In the genomic region with DNA sequence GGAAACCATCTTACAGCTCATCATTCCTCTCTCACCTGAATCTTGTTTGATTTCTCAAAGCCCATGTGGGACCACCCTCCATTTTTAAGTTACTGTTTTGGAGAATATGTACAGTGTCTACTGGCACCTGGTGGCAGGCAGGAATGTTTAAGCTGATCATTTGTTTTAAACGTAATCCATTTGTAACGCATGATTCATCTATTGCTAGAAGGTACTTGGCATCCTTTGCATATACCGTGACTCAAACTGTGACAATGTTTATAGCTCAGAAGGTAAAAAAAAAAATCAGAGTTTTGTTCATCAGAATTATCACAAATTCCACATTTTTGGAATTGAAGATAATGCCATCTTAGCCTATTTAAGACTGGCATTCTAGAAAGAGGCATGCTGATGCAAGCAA, we compare ENCODE assay signal across 18 cellular contexts.
"Had no signal": no experiment of that assay in that cellular context is flagged by ENCODE, and none has a peak within 500 bp of the region (broad histone marks: within the 10 kb centered on the region; RNA-seq: fewer than 3 reads in every experiment).

No MANE protein-coding gene starts in this region.

- H3K27me3 Mint-ChIP-seq: stimulated activated naive B cell treated with anti-CD40 and anti-IgM and Interleukin-4, amounts not matched to agents 10 μg/mL and 1 μg/mL and 100 μg/mL, for 72 hours had no signal

- H3K36me3 Mint-ChIP-seq: stimulated activated naive B cell treated with anti-CD40 and anti-IgM and Interleukin-4, amounts not matched to agents 10 μg/mL and 1 μg/mL and 100 μg/mL, for 72 hours had no signal

- H3K4me1 Mint-ChIP-seq: nephron progenitor cell; stimulated activated naive B cell treated with anti-CD40 and anti-IgM and Interleukin-4, amounts not matched to agents 10 μg/mL and 1 μg/mL and 100 μg/mL, for 72 hours had no signal

- H3K4me3 ChIP-seq: ascending aorta, gastroesophageal sphincter, heart left ventricle, left ventricle myocardium inferior had no signal

- H3K4me3 Mint-ChIP-seq: activated T-cell treated with anti-CD3 and anti-CD28 coated beads, Interleukin-2, amount 50 U/mL, for 4 hours; endodermal cell; nephron progenitor cell; stimulated activated naive B cell treated with anti-CD40 and anti-IgM and Interleukin-4, amounts not matched to agents 10 μg/mL and 1 μg/mL and 100 μg/mL, for 72 hours had no signal

- H3K27ac ChIP-seq: ascending aorta, gastroesophageal sphincter, heart left ventricle, left ventricle myocardium inferior had no signal

- H3K4me1 ChIP-seq: ascending aorta, gastroesophageal sphincter, heart left ventricle, left ventricle myocardium inferior had no signal

- H3K27me3 ChIP-seq: ascending aorta, gastroesophageal sphincter, heart left ventricle had no signal

- H3K9me3 ChIP-seq: ascending aorta, heart left ventricle had no signal

- ATAC-seq: activated T-cell treated with anti-CD3 and anti-CD28 coated beads, Interleukin-2, amount 50 U/mL, for 4 hours; gastroesophageal sphincter; heart left ventricle; stimulated activated naive B cell treated with anti-CD40 and anti-IgM and Interleukin-4, amounts not matched to agents 10 μg/mL and 1 μg/mL and 100 μg/mL, for 72 hours had no signal

- DNase-seq: activated CD4-positive, alpha-beta T cell treated with anti-CD3 and anti-CD28 coated beads, Interleukin-2, amount 50 U/mL, for 1 hour; activated CD4-positive, CD25-positive, alpha-beta regulatory T cell treated with anti-CD3 and anti-CD28 coated beads, Interleukin-2, amount 50 U/mL, for 72 hours; activated CD8-positive, alpha-beta memory T cell treated with anti-CD3 and anti-CD28 coated beads, Interleukin-2, amount 50 U/mL, for 4 hours; activated effector memory CD4-positive, alpha-beta T cell treated with Interleukin-2 at 50 U/mL for 16 hours; activated naive CD4-positive, alpha-beta T cell treated with anti-CD3 and anti-CD28 coated beads, Interleukin-2, amount 50 U/mL, for 16 hours; activated T-cell treated with anti-CD3 and anti-CD28 coated beads, Interleukin-2, amount 50 U/mL, for 4 hours; endodermal cell; heart left ventricle; left ventricle myocardium inferior; mammary epithelial cell; nephron progenitor cell; occipital lobe; posterior cingulate gyrus; retina; stimulated activated naive B cell treated with anti-CD40 and anti-IgM and Interleukin-4, amounts not matched to agents 10 μg/mL and 1 μg/mL and 100 μg/mL, for 72 hours; T1000 had no signal

- H3K36me3 ChIP-seq: ascending aorta, gastroesophageal sphincter, heart left ventricle, left ventricle myocardium inferior had no signal

- H3K27ac Mint-ChIP-seq: endodermal cell; nephron progenitor cell; stimulated activated naive B cell treated with anti-CD40 and anti-IgM and Interleukin-4, amounts not matched to agents 10 μg/mL and 1 μg/mL and 100 μg/mL, for 72 hours had no signal
